Comparison of ENCODE assay signal across 17 cellular contexts in genomic region chr20:58842276-58842675, GRCh38. TPM values are rescaled to one million over a fixed set of nuclear protein-coding genes. Genes with fewer than 3 reads are reported as not detected.
"Had no signal": no experiment of that assay in that cellular context is flagged by ENCODE, and none has a peak within 500 bp of the region (broad histone marks: within the 10 kb centered on the region; RNA-seq: fewer than 3 reads in every experiment).

No MANE protein-coding gene starts in this region.

- H3K9me3 Mint-ChIP-seq: activated B cell treated with CpG ODN at 0.5 μM for 24 hours; natural killer cell treated with Interleukin-12 subunit alpha and Interleukin-12 subunit beta and Interleukin-15 and Interleukin-18, amount 100 ng/mL, for 72 hours; T-helper 1 cell treated with Interleukin-12 subunit alpha and Interleukin-12 subunit beta and Interleukin-4 antibody, amounts not matched to agents 30 μg/mL and 1 μg/mL, for 36 hours had no signal

- H3K9me3 ChIP-seq: colonic mucosa, suprapubic skin, upper lobe of left lung had no signal

- H3K79me2 ChIP-seq: hepatocyte had no signal

- H3K27ac Mint-ChIP-seq: activated B cell treated with CpG ODN at 0.5 μM for 24 hours; activated naive CD8-positive, alpha-beta T cell; natural killer cell treated with Interleukin-12 subunit alpha and Interleukin-12 subunit beta and Interleukin-15 and Interleukin-18, amount 100 ng/mL, for 72 hours; T-helper 1 cell treated with Interleukin-12 subunit alpha and Interleukin-12 subunit beta and Interleukin-4 antibody, amounts not matched to agents 30 μg/mL and 1 μg/mL, for 36 hours had no signal

- H3K4me3 Mint-ChIP-seq: activated B cell treated with CpG ODN at 0.5 μM for 24 hours; activated naive CD8-positive, alpha-beta T cell; natural killer cell treated with Interleukin-12 subunit alpha and Interleukin-12 subunit beta and Interleukin-15 and Interleukin-18, amount 100 ng/mL, for 72 hours; T-helper 1 cell treated with Interleukin-12 subunit alpha and Interleukin-12 subunit beta and Interleukin-4 antibody, amounts not matched to agents 30 μg/mL and 1 μg/mL, for 36 hours had no signal

- DNase-seq: activated B cell treated with CpG ODN at 0.5 μM for 24 hours; activated CD4-positive, alpha-beta T cell treated with anti-CD3 and anti-CD28 coated beads, Interleukin-2, amount 50 U/mL, for 1 hour; activated effector memory CD4-positive, alpha-beta T cell treated with anti-CD3 and anti-CD28 coated beads, Interleukin-2, amount 50 U/mL, for 16 hours; anterior cingulate cortex; colonic mucosa; effector CD4-positive, alpha-beta T cell; erythroblast; islet precursor cell; stimulated activated CD4-positive, alpha-beta T cell treated with anti-CD3 and anti-CD28 coated beads, Interleukin-12 subunit alpha, Interleukin-12 subunit beta, amount 100 ng/mL, for 4 hours; stimulated activated naive CD8-positive, alpha-beta T cell treated with anti-CD3 and anti-CD28 coated beads, Interleukin-15, Interleukin-2, amounts not matched to agents 100 U/mL and 50 U/mL, for 24 hours had no signal

- H3K4me3 ChIP-seq: colonic mucosa, hepatocyte, suprapubic skin, upper lobe of left lung had no signal

- ATAC-seq: left lobe of liver; natural killer cell treated with Interleukin-12 subunit alpha and Interleukin-12 subunit beta and Interleukin-15 and Interleukin-18, amount 100 ng/mL, for 72 hours; stimulated activated naive CD8-positive, alpha-beta T cell treated with anti-CD3 and anti-CD28 coated beads, Interleukin-15, Interleukin-2, amounts not matched to agents 100 U/mL and 50 U/mL, for 24 hours had no signal

- H3K27ac ChIP-seq: colonic mucosa, hepatocyte, suprapubic skin, upper lobe of left lung had no signal

- H3K4me1 ChIP-seq: colonic mucosa had no signal

- H3K36me3 Mint-ChIP-seq: activated naive CD8-positive, alpha-beta T cell; natural killer cell treated with Interleukin-12 subunit alpha and Interleukin-12 subunit beta and Interleukin-15 and Interleukin-18, amount 100 ng/mL, for 72 hours had no signal

- H3K4me2 ChIP-seq: hepatocyte had no signal

- H3K36me3 ChIP-seq: colonic mucosa, suprapubic skin, upper lobe of left lung had no signal

RNA-seq across cellular contexts. Expression of gene GNAS-AS1, which starts 8.4 kb away (rescaled TPM):
- total RNA-seq: hepatocyte, suprapubic skin had no signal
